7 cellular contexts compared by ENCODE assay signal in the genomic region with DNA sequence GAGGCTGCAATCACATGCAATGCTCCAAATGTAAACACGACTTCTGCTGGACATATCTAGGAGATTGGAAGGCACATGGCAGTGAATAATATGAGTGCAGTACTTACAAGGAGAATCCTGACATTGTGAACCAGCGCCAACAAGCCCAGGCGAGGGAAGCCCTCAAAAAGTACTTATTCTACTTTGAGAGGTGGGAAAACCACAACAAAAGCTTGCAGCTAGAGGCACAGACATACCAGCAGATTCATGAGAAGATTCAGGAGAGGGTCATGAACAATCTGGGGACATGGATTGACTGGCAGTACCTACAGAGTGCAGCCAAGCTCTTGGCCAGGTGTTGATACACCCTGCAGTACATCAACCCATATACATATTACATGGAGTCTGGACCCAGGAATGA.
"Had no signal": no experiment of that assay in that cellular context is flagged by ENCODE, and none has a peak within 500 bp of the region (broad histone marks: within the 10 kb centered on the region; RNA-seq: fewer than 3 reads in every experiment).

No MANE protein-coding gene starts in this region.

- H3K9me3 Mint-ChIP-seq: HFFc6 had no signal

- H3K27me3 Mint-ChIP-seq: IgD-negative memory B cell had no signal

- H3K4me1 Mint-ChIP-seq: IgD-negative memory B cell had no signal

- H3K36me3 ChIP-seq: HAP-1 had no signal

- H3K4me1 ChIP-seq: HAP-1 had no signal

- DNase-seq: GM23248, GOT3, H7, HFFc6, KBM-7 had no signal

- H3K4me3 ChIP-seq: GM23248, HAP-1 had no signal

- H3K4me3 Mint-ChIP-seq: HFFc6, IgD-negative memory B cell had no signal

- H3K27ac Mint-ChIP-seq: HFFc6, IgD-negative memory B cell had no signal

- H3K36me3 Mint-ChIP-seq: IgD-negative memory B cell had no signal

- H3K9me3 ChIP-seq: HAP-1 had no signal
